15 cellular contexts compared by ENCODE assay signal in the genomic region with DNA sequence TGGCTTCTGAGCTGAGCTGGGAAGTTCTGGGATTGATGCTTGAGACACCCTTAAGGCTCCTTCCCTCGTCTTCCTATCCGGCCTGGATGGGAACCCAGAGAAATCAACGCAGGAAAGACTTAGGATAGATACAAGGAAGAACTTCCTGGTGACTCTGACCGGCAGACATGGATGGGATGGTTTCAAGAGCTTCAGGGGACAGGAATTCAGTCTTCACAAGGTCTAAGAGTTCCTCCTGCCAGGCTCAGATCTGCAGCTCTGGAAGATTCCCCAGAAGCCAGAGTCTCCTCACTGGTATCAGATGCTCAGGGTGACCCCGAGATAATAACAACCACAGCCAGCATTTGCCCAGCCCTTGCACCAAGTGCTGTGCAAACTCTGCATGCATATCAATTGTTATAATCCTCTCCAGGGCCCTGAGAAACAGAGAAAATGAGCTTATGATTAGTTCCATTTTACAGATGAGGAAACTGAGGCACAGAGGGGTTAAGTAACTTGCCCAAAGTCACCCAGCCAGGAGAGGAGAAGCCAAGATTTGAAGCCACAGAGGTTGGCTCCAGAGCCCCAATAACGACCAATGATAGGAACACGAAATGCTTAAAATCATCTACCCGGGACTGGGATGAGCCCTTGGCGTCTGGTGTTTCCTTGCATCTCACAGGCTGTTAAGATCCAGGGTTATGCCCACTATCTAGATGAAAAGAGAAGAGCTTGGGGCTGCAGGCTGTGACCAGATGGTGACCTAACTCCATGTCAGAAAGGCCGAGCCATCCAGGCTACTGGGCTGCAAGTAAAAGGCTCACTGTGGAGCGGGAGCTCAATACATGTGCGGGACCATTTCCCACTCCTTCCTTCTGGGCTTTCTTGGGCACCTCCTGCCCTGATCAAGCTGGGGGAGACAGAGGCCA.
DNase-seq lines count a peak whose midpoint lies in the region; ATAC-seq, FAIRE-seq and TF ChIP-seq lines count a peak whose summit lies in the region.
"Had no signal": no experiment of that assay in that cellular context is flagged by ENCODE, and none has a peak within 500 bp of the region (broad histone marks: within the 10 kb centered on the region; RNA-seq: fewer than 3 reads in every experiment).

No MANE protein-coding gene starts in this region.

- peak overlapping the region; percentile 54 for H3K27ac Mint-ChIP-seq in T-helper 17 cell
- no peak overlapping the region for H3K27ac Mint-ChIP-seq in stimulated activated naive B cell treated with anti-CD40 and anti-IgM and Interleukin-4, amounts not matched to agents 10 μg/mL and 1 μg/mL and 100 μg/mL, for 72 hours
- H3K27ac Mint-ChIP-seq: stimulated activated memory B cell treated with anti-CD40 and anti-IgM and Interleukin-4, amounts not matched to agents 10 μg/mL and 1 μg/mL and 100 μg/mL, for 72 hours had no signal

- H3K27me3 ChIP-seq in AG04450 (ENCODE audit: control insufficient read depth, insufficient read depth, low read length): no peaks in the 10 kb centered on the region
- no peaks in the 10 kb centered on the region for H3K27me3 ChIP-seq in left ventricle myocardium inferior (ENCODE audit: low read depth)
- no peaks in the 10 kb centered on the region for H3K27me3 ChIP-seq in prostate gland (replicated peaks; ENCODE audit: insufficient read depth)
- H3K27me3 ChIP-seq: BLaER1 treated with 17β-estradiol and CSF1 and Interleukin-3, amounts not matched to agents 10 nM and 100 nM had no signal

- no peak for TF ChIP-seq POLR2A in prostate gland (IDR thresholded peaks at IDR 0.05)
- no peak for TF ChIP-seq POLR2A in H54 (IDR thresholded peaks at IDR 0.05; ENCODE audit: low read depth, low read length)

- H3K27me3 Mint-ChIP-seq in T-helper 17 cell: no peaks in the 10 kb centered on the region
- H3K27me3 Mint-ChIP-seq in stimulated activated naive B cell treated with anti-CD40 and anti-IgM and Interleukin-4, amounts not matched to agents 10 μg/mL and 1 μg/mL and 100 μg/mL, for 72 hours: peaks cover 6 to 9% of the 10 kb centered on the region in 2 donors

- H3K27ac ChIP-seq in AG04450 (ENCODE audit: low read depth, low read length): peak overlapping the region; percentile 52
- peak overlapping the region; percentile 98 for H3K27ac ChIP-seq in left ventricle myocardium inferior (replicated peaks)
- peak overlapping the region; percentile 99 to 100 for H3K27ac ChIP-seq in prostate gland

- intact Hi-C loops in left ventricle myocardium inferior (cut with micrococcal nuclease): no loop called here
- intact Hi-C loops in prostate gland (cut with DNase I): no loop called here

- DNase-seq in AG04450 (ENCODE audit: low read depth, low spot score): no peak
- DNase-seq in T-helper 17 cell: no peak
- no peak for DNase-seq in left ventricle myocardium inferior
- no peak for DNase-seq in prostate gland (ENCODE audit: low spot score)
- no peak for DNase-seq in stimulated activated CD4-positive, alpha-beta T cell treated with anti-CD3 and anti-CD28 coated beads, Interleukin-12 subunit alpha, Interleukin-12 subunit beta, amount 100 ng/mL, for 4 hours
- no peak for DNase-seq in AG08395 (ENCODE audit: low spot score)
- no peak for DNase-seq in H54 (ENCODE audit: insufficient read length, low spot score)
- DNase-seq in stimulated activated naive B cell treated with anti-CD40 and anti-IgM and Interleukin-4, amounts not matched to agents 10 μg/mL and 1 μg/mL and 100 μg/mL, for 72 hours: no peak
- DNase-seq: Karpas-422, NCI-H2171, RPMI8226 had no signal

- H3K4me1 ChIP-seq in left ventricle myocardium inferior (peaks cover 48% of the 10 kb centered on the region), prostate gland (replicated peaks) (peaks cover 20% of the 10 kb centered on the region)

- TF ChIP-seq CTCF in AG04450 (IDR thresholded peaks at IDR 0.05; ENCODE audit: low read depth, low read length) (no peak), left ventricle myocardium inferior (IDR thresholded peaks at IDR 0.05; ENCODE audit: borderline replicate concordance) (no peak), prostate gland (IDR thresholded peaks at IDR 0.05) (no peak)

- peaks cover 4% of the 10 kb centered on the region for H3K36me3 Mint-ChIP-seq in T-helper 17 cell (ENCODE audit: low read depth)
- H3K36me3 Mint-ChIP-seq in stimulated activated naive B cell treated with anti-CD40 and anti-IgM and Interleukin-4, amounts not matched to agents 10 μg/mL and 1 μg/mL and 100 μg/mL, for 72 hours: peaks cover 13 to 14% of the 10 kb centered on the region in 2 donors
- H3K36me3 Mint-ChIP-seq: stimulated activated memory B cell treated with anti-CD40 and anti-IgM and Interleukin-4, amounts not matched to agents 10 μg/mL and 1 μg/mL and 100 μg/mL, for 72 hours had no signal

- H3K9me3 Mint-ChIP-seq in stimulated activated naive B cell treated with anti-CD40 and anti-IgM and Interleukin-4, amounts not matched to agents 10 μg/mL and 1 μg/mL and 100 μg/mL, for 72 hours: no peaks in the 10 kb centered on the region
- H3K9me3 Mint-ChIP-seq: stimulated activated memory B cell treated with anti-CD40 and anti-IgM and Interleukin-4, amounts not matched to agents 10 μg/mL and 1 μg/mL and 100 μg/mL, for 72 hours had no signal

- H3K4me1 Mint-ChIP-seq in T-helper 17 cell: peaks cover 32% of the 10 kb centered on the region
- peaks cover 17 to 29% of the 10 kb centered on the region in 2 donors for H3K4me1 Mint-ChIP-seq in stimulated activated naive B cell treated with anti-CD40 and anti-IgM and Interleukin-4, amounts not matched to agents 10 μg/mL and 1 μg/mL and 100 μg/mL, for 72 hours

- H3K9me3 ChIP-seq in AG04450 (ENCODE audit: control insufficient read depth, insufficient read depth, low read length) (no peaks in the 10 kb centered on the region), T-helper 17 cell (ENCODE audit: control insufficient read depth, low read length, poor library complexity, severe bottlenecking) (no peaks in the 10 kb centered on the region), left ventricle myocardium inferior (replicated peaks) (no peaks in the 10 kb centered on the region), prostate gland (no peaks in the 10 kb centered on the region)
- H3K9me3 ChIP-seq: BLaER1 treated with 17β-estradiol and CSF1 and Interleukin-3, amounts not matched to agents 10 nM and 100 nM had no signal

- ATAC-seq in T-helper 17 cell: no peak
- ATAC-seq in stimulated activated naive B cell treated with anti-CD40 and anti-IgM and Interleukin-4, amounts not matched to agents 10 μg/mL and 1 μg/mL and 100 μg/mL, for 72 hours (replicated peaks): no peak
- ATAC-seq: activated CD4-positive, CD25-positive, alpha-beta regulatory T cell treated with anti-CD3 and anti-CD28 coated beads, Interleukin-2, amount 50 U/mL, for 24 hours; stimulated activated memory B cell treated with anti-CD40 and anti-IgM and Interleukin-4, amounts not matched to agents 10 μg/mL and 1 μg/mL and 100 μg/mL, for 72 hours had no signal

- H3K36me3 ChIP-seq in left ventricle myocardium inferior: peaks cover 8% of the 10 kb centered on the region
- H3K36me3 ChIP-seq in prostate gland: no peaks in the 10 kb centered on the region

- POLR2A ChIA-PET in AG04450 (lab: Yijun Ruan, JAX): interaction anchor here (0.6 to 2.1 kb wide), 3 partner anchors 33 to 327 kb away, joined by 3 to 9 read pairs (median 4); partner anchors contain the start of gene IER5L

- no peak for FAIRE-seq in H54 (lab: Jason Lieb, UNC)
- FAIRE-seq: G401.6 had no signal

- H3K4me3 ChIP-seq in AG04450 (ENCODE audit: low read depth, low read length) (no peak overlapping the region), left ventricle myocardium inferior (no peak overlapping the region), prostate gland (no peak overlapping the region)
- H3K4me3 ChIP-seq: BLaER1 treated with 17β-estradiol and CSF1 and Interleukin-3, amounts not matched to agents 10 nM and 100 nM had no signal

- WGBS in prostate gland: 80% methylated on average over 12 of the region's 12 CpGs

- CTCF ChIA-PET in AG04450 (lab: Charles Lee): interaction anchor here (0.6 to 1.4 kb wide), 8 partner anchors 18 to 369 kb away, joined by 3 to 5 read pairs (median 3); no protein-coding TSS in a partner anchor

- no peak overlapping the region for H3K4me3 Mint-ChIP-seq in T-helper 17 cell
- H3K4me3 Mint-ChIP-seq in stimulated activated naive B cell treated with anti-CD40 and anti-IgM and Interleukin-4, amounts not matched to agents 10 μg/mL and 1 μg/mL and 100 μg/mL, for 72 hours: no peak overlapping the region
- H3K4me3 Mint-ChIP-seq: stimulated activated memory B cell treated with anti-CD40 and anti-IgM and Interleukin-4, amounts not matched to agents 10 μg/mL and 1 μg/mL and 100 μg/mL, for 72 hours had no signal
